ENCODE assay signal across 1 cellular context in genomic region chr12:63862187-63863107, GRCh38.
TF ChIP-seq lines count a peak whose summit lies in the region.

No MANE protein-coding gene starts in this region.

TF ChIP-seq in HepG2, 621 proteins besides CTCF, POLR2A, EP300 and RAD21 (continued from another document and continues in another):
- TF ChIP-seq UBTF (CRISPR knock-in tag; IDR thresholded peaks at IDR 0.05), result no peak
- TF ChIP-seq FOXP4 (CRISPR knock-in tag; IDR thresholded peaks at IDR 0.05), result 0 out of 2 replicates have a peak, but pooled peaks have one; percentile 35
- no peak for TF ChIP-seq ZNF234 (CRISPR knock-in tag; conservative IDR thresholded peaks at IDR 0.05)
- TF ChIP-seq SOX5 (CRISPR knock-in tag; IDR thresholded peaks at IDR 0.05; ENCODE audit: borderline replicate concordance), result peak; percentile 11; the same call in 1 of the 2 replicates
- TF ChIP-seq POLR2AphosphoS2 (IDR thresholded peaks at IDR 0.05; ENCODE audit: low read depth, low read length), result no peak
- peak; percentile 44 for TF ChIP-seq NCOA2 (CRISPR knock-in tag; IDR thresholded peaks at IDR 0.05)
- no peak for TF ChIP-seq SRSF9 (IDR thresholded peaks at IDR 0.05; ENCODE audit: borderline replicate concordance, insufficient read depth, low read depth, low read length, poor library complexity, severe bottlenecking)
- TF ChIP-seq TAF1 (CRISPR knock-in tag; IDR thresholded peaks at IDR 0.05), result no peak
- TF ChIP-seq MEIS1 (CRISPR knock-in tag; IDR thresholded peaks at IDR 0.05; ENCODE audit: borderline replicate concordance), result no peak
- TF ChIP-seq SETDB1 (CRISPR knock-in tag; IDR thresholded peaks at IDR 0.05; ENCODE audit: borderline replicate concordance), result no peak
- no peak for TF ChIP-seq ZNF776 (CRISPR knock-in tag; IDR thresholded peaks at IDR 0.05)
- TF ChIP-seq, protein P1, sequence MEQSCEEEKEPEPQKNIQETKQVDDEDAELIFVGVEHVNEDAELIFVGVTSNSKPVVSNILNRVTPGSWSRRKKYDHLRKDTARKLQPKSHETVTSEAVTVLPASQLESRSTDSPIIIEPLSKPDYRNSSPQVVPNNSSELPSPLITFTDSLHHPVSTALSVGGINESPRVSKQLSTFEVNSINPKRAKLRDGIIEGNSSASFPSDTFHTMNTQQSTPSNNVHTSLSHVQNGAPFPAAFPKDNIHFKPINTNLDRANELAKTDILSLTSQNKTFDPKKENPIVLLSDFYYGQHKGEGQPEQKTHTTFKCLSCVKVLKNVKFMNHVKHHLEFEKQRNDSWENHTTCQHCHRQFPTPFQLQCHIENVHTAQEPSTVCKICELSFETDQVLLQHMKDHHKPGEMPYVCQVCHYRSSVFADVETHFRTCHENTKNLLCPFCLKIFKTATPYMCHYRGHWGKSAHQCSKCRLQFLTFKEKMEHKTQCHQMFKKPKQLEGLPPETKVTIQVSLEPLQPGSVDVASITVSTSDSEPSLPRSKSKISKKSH (CRISPR knock-in tag; IDR thresholded peaks at IDR 0.05; ENCODE audit: borderline replicate concordance), result no peak
- TF ChIP-seq AGO2 (optimal IDR thresholded peaks at IDR 0.05; ENCODE audit: low read depth, low read length), result no peak
- no peak for TF ChIP-seq ZNF672 (CRISPR knock-in tag; IDR thresholded peaks at IDR 0.05)
- peak; percentile 64 for TF ChIP-seq GATAD2A (CRISPR knock-in tag; IDR thresholded peaks at IDR 0.05)
- TF ChIP-seq FOXM1 (CRISPR knock-in tag; IDR thresholded peaks at IDR 0.05), result no peak
- TF ChIP-seq KAT8 (CRISPR knock-in tag; IDR thresholded peaks at IDR 0.05), result 0 out of 2 replicates have a peak, but pooled peaks have one; percentile 24
- no peak for TF ChIP-seq RELA (CRISPR knock-in tag; IDR thresholded peaks at IDR 0.05)
- no peak for TF ChIP-seq ZNF772 (CRISPR knock-in tag; IDR thresholded peaks at IDR 0.05)
- TF ChIP-seq JDP2 (CRISPR knock-in tag; IDR thresholded peaks at IDR 0.05; ENCODE audit: borderline replicate concordance), result no peak
- no peak for TF ChIP-seq PRDM15 (CRISPR knock-in tag; IDR thresholded peaks at IDR 0.05)
- TF ChIP-seq ZNF281 (CRISPR knock-in tag; IDR thresholded peaks at IDR 0.05; ENCODE audit: borderline replicate concordance), result peak; percentile 69; the same call in 1 of the 2 replicates
- no peak for TF ChIP-seq STAT5B (CRISPR knock-in tag; IDR thresholded peaks at IDR 0.05)
- peak; percentile 66 for TF ChIP-seq HNF4A (CRISPR knock-in tag; IDR thresholded peaks at IDR 0.05)
- TF ChIP-seq ARID5B (CRISPR knock-in tag; IDR thresholded peaks at IDR 0.05), result peak; percentile 67
- TF ChIP-seq ZNF841 (CRISPR knock-in tag; IDR thresholded peaks at IDR 0.05; ENCODE audit: borderline replicate concordance), result no peak
- TF ChIP-seq TCF7 (IDR thresholded peaks at IDR 0.05; ENCODE audit: low read depth), result 0 out of 2 replicates have a peak, but pooled peaks have one; percentile 23
- TF ChIP-seq, protein P2, sequence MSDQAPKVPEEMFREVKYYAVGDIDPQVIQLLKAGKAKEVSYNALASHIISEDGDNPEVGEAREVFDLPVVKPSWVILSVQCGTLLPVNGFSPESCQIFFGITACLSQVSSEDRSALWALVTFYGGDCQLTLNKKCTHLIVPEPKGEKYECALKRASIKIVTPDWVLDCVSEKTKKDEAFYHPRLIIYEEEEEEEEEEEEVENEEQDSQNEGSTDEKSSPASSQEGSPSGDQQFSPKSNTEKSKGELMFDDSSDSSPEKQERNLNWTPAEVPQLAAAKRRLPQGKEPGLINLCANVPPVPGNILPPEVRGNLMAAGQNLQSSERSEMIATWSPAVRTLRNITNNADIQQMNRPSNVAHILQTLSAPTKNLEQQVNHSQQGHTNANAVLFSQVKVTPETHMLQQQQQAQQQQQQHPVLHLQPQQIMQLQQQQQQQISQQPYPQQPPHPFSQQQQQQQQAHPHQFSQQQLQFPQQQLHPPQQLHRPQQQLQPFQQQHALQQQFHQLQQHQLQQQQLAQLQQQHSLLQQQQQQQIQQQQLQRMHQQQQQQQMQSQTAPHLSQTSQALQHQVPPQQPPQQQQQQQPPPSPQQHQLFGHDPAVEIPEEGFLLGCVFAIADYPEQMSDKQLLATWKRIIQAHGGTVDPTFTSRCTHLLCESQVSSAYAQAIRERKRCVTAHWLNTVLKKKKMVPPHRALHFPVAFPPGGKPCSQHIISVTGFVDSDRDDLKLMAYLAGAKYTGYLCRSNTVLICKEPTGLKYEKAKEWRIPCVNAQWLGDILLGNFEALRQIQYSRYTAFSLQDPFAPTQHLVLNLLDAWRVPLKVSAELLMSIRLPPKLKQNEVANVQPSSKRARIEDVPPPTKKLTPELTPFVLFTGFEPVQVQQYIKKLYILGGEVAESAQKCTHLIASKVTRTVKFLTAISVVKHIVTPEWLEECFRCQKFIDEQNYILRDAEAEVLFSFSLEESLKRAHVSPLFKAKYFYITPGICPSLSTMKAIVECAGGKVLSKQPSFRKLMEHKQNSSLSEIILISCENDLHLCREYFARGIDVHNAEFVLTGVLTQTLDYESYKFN (CRISPR knock-in tag; conservative IDR thresholded peaks at IDR 0.05), result peak; percentile 35; the same call in 1 of the 2 replicates
- TF ChIP-seq DMAP1 (CRISPR knock-in tag; IDR thresholded peaks at IDR 0.05), result peak; percentile 50; the same call in 1 of the 2 replicates
- no peak for TF ChIP-seq EHMT2 (IDR thresholded peaks at IDR 0.05; ENCODE audit: borderline replicate concordance, low read depth, low read length)
- TF ChIP-seq ZNF550 (CRISPR knock-in tag; IDR thresholded peaks at IDR 0.05; ENCODE audit: borderline replicate concordance), result no peak
- TF ChIP-seq ZNF615 (CRISPR knock-in tag; IDR thresholded peaks at IDR 0.05; ENCODE audit: borderline replicate concordance), result 0 out of 2 replicates have a peak, but pooled peaks have one; percentile 13
- TF ChIP-seq, protein P3, sequence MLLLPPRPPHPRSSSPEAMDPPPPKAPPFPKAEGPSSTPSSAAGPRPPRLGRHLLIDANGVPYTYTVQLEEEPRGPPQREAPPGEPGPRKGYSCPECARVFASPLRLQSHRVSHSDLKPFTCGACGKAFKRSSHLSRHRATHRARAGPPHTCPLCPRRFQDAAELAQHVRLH (CRISPR knock-in tag; IDR thresholded peaks at IDR 0.05; ENCODE audit: borderline replicate concordance, low read depth), result no peak
- TF ChIP-seq SOX13 (IDR thresholded peaks at IDR 0.05), result no peak
- TF ChIP-seq SOX13 (CRISPR knock-in tag; conservative IDR thresholded peaks at IDR 0.05 in 1 of 2, IDR thresholded peaks at IDR 0.05 in 1 of 2), result peak in 1 of 2 experiments; percentile 64; a peak in 2 of 4 replicates
- no peak for TF ChIP-seq ZBTB21 (CRISPR knock-in tag; IDR thresholded peaks at IDR 0.05)
- no peak for TF ChIP-seq ZNF879 (CRISPR knock-in tag; IDR thresholded peaks at IDR 0.05)
- 0 out of 2 replicates have a peak, but pooled peaks have one; percentile 10 for TF ChIP-seq PPARG (CRISPR knock-in tag; conservative IDR thresholded peaks at IDR 0.05)
- no peak for TF ChIP-seq FOXA1 (IDR thresholded peaks at IDR 0.05)
- 0 out of 2 replicates have a peak, but pooled peaks have one; percentile 23 for TF ChIP-seq FOXA1 (CRISPR knock-in tag; IDR thresholded peaks at IDR 0.05)
